In the genomic region with DNA sequence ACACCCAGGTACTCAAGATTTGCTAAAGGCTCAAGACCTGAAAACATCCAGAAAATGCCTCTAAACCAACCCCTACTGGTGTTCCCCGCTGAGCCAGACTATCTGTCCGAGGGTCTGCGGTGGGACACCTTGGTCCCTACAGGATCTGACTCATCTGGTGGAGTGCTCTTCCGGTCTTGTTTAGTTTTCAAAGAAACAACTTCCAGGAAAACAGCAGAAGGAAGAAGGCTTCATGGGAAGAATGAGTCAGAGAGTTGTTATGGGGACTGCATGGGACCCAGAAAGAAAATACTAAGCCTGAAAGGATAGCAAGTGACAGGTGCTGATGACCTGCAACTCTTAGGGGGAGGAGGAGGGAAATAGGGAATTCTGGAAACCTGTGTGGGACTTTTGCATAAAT, we compare ENCODE assay signal across 1 cellular context.
TF ChIP-seq lines count a peak whose summit lies in the region.

No MANE protein-coding gene starts in this region.

TF ChIP-seq in IMR-90, 13 proteins besides CTCF, POLR2A, EP300 and RAD21:
- TF ChIP-seq CEBPB (IDR thresholded peaks at IDR 0.05; ENCODE audit: low read depth, low read length), result no peak
- no peak for TF ChIP-seq MAZ (IDR thresholded peaks at IDR 0.05; ENCODE audit: borderline replicate concordance, low read depth, low read length)
- TF ChIP-seq, protein P1, sequence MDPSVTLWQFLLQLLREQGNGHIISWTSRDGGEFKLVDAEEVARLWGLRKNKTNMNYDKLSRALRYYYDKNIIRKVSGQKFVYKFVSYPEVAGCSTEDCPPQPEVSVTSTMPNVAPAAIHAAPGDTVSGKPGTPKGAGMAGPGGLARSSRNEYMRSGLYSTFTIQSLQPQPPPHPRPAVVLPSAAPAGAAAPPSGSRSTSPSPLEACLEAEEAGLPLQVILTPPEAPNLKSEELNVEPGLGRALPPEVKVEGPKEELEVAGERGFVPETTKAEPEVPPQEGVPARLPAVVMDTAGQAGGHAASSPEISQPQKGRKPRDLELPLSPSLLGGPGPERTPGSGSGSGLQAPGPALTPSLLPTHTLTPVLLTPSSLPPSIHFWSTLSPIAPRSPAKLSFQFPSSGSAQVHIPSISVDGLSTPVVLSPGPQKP (IDR thresholded peaks at IDR 0.05; ENCODE audit: borderline replicate concordance, low read depth, low read length), result no peak
- TF ChIP-seq SMC3 (IDR thresholded peaks at IDR 0.05; ENCODE audit: low read depth, low read length), result no peak
- no peak for TF ChIP-seq CHD1 (IDR thresholded peaks at IDR 0.05; ENCODE audit: low read depth, low read length)
- no peak for TF ChIP-seq RCOR1 (IDR thresholded peaks at IDR 0.05; ENCODE audit: insufficient replicate concordance, low read length)
- no peak for TF ChIP-seq MXI1 (IDR thresholded peaks at IDR 0.05; ENCODE audit: borderline replicate concordance, low read depth, low read length)
- no peak for TF ChIP-seq NFE2L2 (IDR thresholded peaks at IDR 0.05; ENCODE audit: low read depth, low read length)
- TF ChIP-seq BHLHE40 (IDR thresholded peaks at IDR 0.05; ENCODE audit: low read depth, low read length), result no peak
- no peak for TF ChIP-seq RFX5 (IDR thresholded peaks at IDR 0.05; ENCODE audit: low read depth, low read length)
- no peak for TF ChIP-seq FOS (IDR thresholded peaks at IDR 0.05; ENCODE audit: low read depth, low read length)
- TF ChIP-seq, protein P2, sequence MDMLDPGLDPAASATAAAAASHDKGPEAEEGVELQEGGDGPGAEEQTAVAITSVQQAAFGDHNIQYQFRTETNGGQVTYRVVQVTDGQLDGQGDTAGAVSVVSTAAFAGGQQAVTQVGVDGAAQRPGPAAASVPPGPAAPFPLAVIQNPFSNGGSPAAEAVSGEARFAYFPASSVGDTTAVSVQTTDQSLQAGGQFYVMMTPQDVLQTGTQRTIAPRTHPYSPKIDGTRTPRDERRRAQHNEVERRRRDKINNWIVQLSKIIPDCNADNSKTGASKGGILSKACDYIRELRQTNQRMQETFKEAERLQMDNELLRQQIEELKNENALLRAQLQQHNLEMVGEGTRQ (IDR thresholded peaks at IDR 0.05; ENCODE audit: low read depth, low read length), result no peak
